In genomic region chrX:63179852-63180251, GRCh38 we compare ENCODE assay signal across 5 cellular contexts.
DNase-seq lines count a peak whose midpoint lies in the region; ATAC-seq, FAIRE-seq and TF ChIP-seq lines count a peak whose summit lies in the region.
"Not testable (repeated sequence)": the region's sequence is repeated elsewhere in the genome, so short reads cannot be mapped to it uniquely, and the experiment has no call there.

No MANE protein-coding gene starts in this region.

- H3K36me3 ChIP-seq in GM12878 (ENCODE audit: control insufficient read depth in 2 of 2, insufficient read depth in 2 of 2, low read length in 1 of 2): not testable (repeated sequence)

- not testable (repeated sequence) for DNase-seq in GM12878 (ENCODE audit: low read depth, low spot score)

- not testable (repeated sequence) for H3K4me1 ChIP-seq in GM12878 (ENCODE audit: control insufficient read depth, insufficient read depth, low read length)

- TF ChIP-seq EP300 in GM12878 (IDR thresholded peaks at IDR 0.05; ENCODE audit: borderline replicate concordance in 1 of 2, control insufficient read depth in 1 of 2, low read depth in 2 of 2, low read length in 2 of 2): not testable (repeated sequence)

- not testable (repeated sequence) for H3K79me2 ChIP-seq in GM12878 (ENCODE audit: control insufficient read depth, insufficient read depth, low read length)

- not testable (repeated sequence) for H3K4me3 ChIP-seq in GM12878

- in situ Hi-C loops in GM12878 (cut with MboI): not testable (repeated sequence)

- SMC1A ChIA-PET in GM12878 (lab: Charles Lee; ENCODE audit: uncharacterized antibody, unreplicated experiment): not testable (repeated sequence)

- RAD21 ChIA-PET in GM12878 (lab: Charles Lee; ENCODE audit: unreplicated experiment): not testable (repeated sequence)

- not testable (repeated sequence) for TF ChIP-seq CTCF in GM12878 (IDR thresholded peaks at IDR 0.05 in 2 of 3, conservative IDR thresholded peaks at IDR 0.05 in 1 of 3; ENCODE audit: control insufficient read depth in 2 of 3, extremely low read depth in 1 of 3, insufficient read depth in 1 of 3, low read depth in 3 of 3, low read length in 3 of 3)

- not testable (repeated sequence) for H3K27me3 ChIP-seq in GM12878 (replicated peaks in 1 of 2; ENCODE audit: control insufficient read depth in 2 of 2, insufficient read depth in 2 of 2, low read length in 1 of 2)

- H3K4me2 ChIP-seq in GM12878 (ENCODE audit: control insufficient read depth, insufficient read depth): not testable (repeated sequence)

- H4K20me1 ChIP-seq in GM12878 (ENCODE audit: control insufficient read depth, insufficient read depth): not testable (repeated sequence)

- intact Hi-C loops in GM12878 (cut with micrococcal nuclease; ENCODE audit: unreplicated experiment): not testable (repeated sequence)

- ATAC-seq in GM18867 (IDR thresholded peaks at IDR 0.05; ENCODE audit: unreplicated experiment): peak; percentile 40
- peak; percentile 44 for ATAC-seq in HG02798 (IDR thresholded peaks at IDR 0.05; ENCODE audit: poor library complexity, unreplicated experiment)
- peak; percentile 52 for ATAC-seq in HG02870 (IDR thresholded peaks at IDR 0.05; ENCODE audit: unreplicated experiment)
- peak; percentile 46 for ATAC-seq in HG03565 (IDR thresholded peaks at IDR 0.05; ENCODE audit: unreplicated experiment)
- peak; percentile 55 for ATAC-seq in GM12878

- WGBS in GM12878 (ENCODE audit: insufficient coverage, insufficient replicate concordance, low lambda C conversion rate, missing lambda C conversion rate): no CpG with 5 or more reads among the region's 3 CpGs

- TF ChIP-seq POLR2A in GM12878 (IDR thresholded peaks at IDR 0.05; ENCODE audit: low read depth, low read length): not testable (repeated sequence)

- H3K27ac ChIP-seq in GM12878 (ENCODE audit: control insufficient read depth, insufficient read depth): not testable (repeated sequence)

- BruUV-seq in GM12878 (replicated peaks; lab: Mats Ljungman, UMichigan): not testable (repeated sequence)

- not testable (repeated sequence) for H2AFZ ChIP-seq in GM12878 (ENCODE audit: control insufficient read depth, low read depth, low read length)

- POLR2A ChIA-PET in GM12878 (lab: Charles Lee): not testable (repeated sequence)

- H3K9me3 ChIP-seq in GM12878 (replicated peaks; ENCODE audit: control insufficient read depth, insufficient read depth, low read length): not testable (repeated sequence)

- CTCF ChIA-PET in GM12878 (lab: Yijun Ruan, JAX): not testable (repeated sequence)

- not testable (repeated sequence) for TF ChIP-seq RAD21 in GM12878 (IDR thresholded peaks at IDR 0.05; ENCODE audit: insufficient read depth, low read depth, low read length)

- FAIRE-seq in GM12878 (lab: Jason Lieb, UNC): peak; percentile 71

- H3K9ac ChIP-seq in GM12878 (ENCODE audit: control insufficient read depth, insufficient read depth, low read length): not testable (repeated sequence)
